In genomic region chr20:58640446-58640845, GRCh38 we compare ENCODE assay signal across 17 cellular contexts. TPM values are rescaled to one million over a fixed set of nuclear protein-coding genes. Genes with fewer than 3 reads are reported as not detected.
DNase-seq lines count a peak whose midpoint lies in the region; ATAC-seq and TF ChIP-seq lines count a peak whose summit lies in the region.
"Had no signal": no experiment of that assay in that cellular context is flagged by ENCODE, and none has a peak within 500 bp of the region (broad histone marks: within the 10 kb centered on the region; RNA-seq: fewer than 3 reads in every experiment).

No MANE protein-coding gene starts in this region.

- ATAC-seq in activated T-cell treated with anti-CD3 and anti-CD28 coated beads, Interleukin-2, amount 50 U/mL, for 4 hours = no peak
- no peak for ATAC-seq in upper lobe of right lung
- ATAC-seq: activated T-cell treated with anti-CD3 and anti-CD28 coated beads, Interleukin-2, amount 50 U/mL, for 72 hours; heart left ventricle had no signal

- H3K27me3 ChIP-seq in SK-N-SH (ENCODE audit: insufficient read depth) (no peaks in the 10 kb centered on the region), upper lobe of right lung (peaks cover 4% of the 10 kb centered on the region)
- H3K27me3 ChIP-seq in CD4-positive, alpha-beta memory T cell (ENCODE audit: insufficient read depth, low read length) = peaks cover 3% of the 10 kb centered on the region
- H3K27me3 ChIP-seq: adrenal gland had no signal

- peaks cover 10% of the 10 kb centered on the region for H3K27me3 Mint-ChIP-seq in activated T-cell treated with anti-CD3 and anti-CD28 coated beads, Interleukin-2, amount 50 U/mL, for 24 hours
- H3K27me3 Mint-ChIP-seq in activated T-cell treated with anti-CD3 and anti-CD28 coated beads, Interleukin-2, amount 50 U/mL, for 4 hours (ENCODE audit: low read depth) = peaks cover 3% of the 10 kb centered on the region
- peaks cover 6 to 10% of the 10 kb centered on the region in 2 donors for H3K27me3 Mint-ChIP-seq in CD4-positive, alpha-beta memory T cell

- no peak overlapping the region for H3K4me2 ChIP-seq in SK-N-SH
- H3K4me2 ChIP-seq: A549 had no signal

- no peaks in the 10 kb centered on the region for H3K36me3 Mint-ChIP-seq in activated T-cell treated with anti-CD3 and anti-CD28 coated beads, Interleukin-2, amount 50 U/mL, for 24 hours (ENCODE audit: low read depth)
- no peaks in the 10 kb centered on the region for H3K36me3 Mint-ChIP-seq in activated T-cell treated with anti-CD3 and anti-CD28 coated beads, Interleukin-2, amount 50 U/mL, for 4 hours (ENCODE audit: insufficient read depth)
- H3K36me3 Mint-ChIP-seq in CD4-positive, alpha-beta memory T cell = no peaks in the 10 kb centered on the region

- no peak overlapping the region for H2AFZ ChIP-seq in SK-N-SH (ENCODE audit: low read depth)

- no peaks in the 10 kb centered on the region for H3K9me3 ChIP-seq in SK-N-SH
- H3K9me3 ChIP-seq in upper lobe of right lung = no peaks in the 10 kb centered on the region
- no peaks in the 10 kb centered on the region for H3K9me3 ChIP-seq in CD4-positive, alpha-beta memory T cell (ENCODE audit: control insufficient read depth in 1 of 2, low read length in 2 of 2)
- H3K9me3 ChIP-seq: A549, adrenal gland, heart left ventricle had no signal

- no peak for TF ChIP-seq EP300 in SK-N-SH (IDR thresholded peaks at IDR 0.05; ENCODE audit: borderline replicate concordance in 1 of 2, low read depth in 1 of 2, low read length in 1 of 2)

- 77% methylated on average over 9 of the region's 9 CpGs for WGBS in SK-N-SH (ENCODE audit: low lambda C conversion rate)

- no peaks in the 10 kb centered on the region for H4K20me1 ChIP-seq in SK-N-SH (ENCODE audit: insufficient read depth)

- TF ChIP-seq CTCF in SK-N-SH (IDR thresholded peaks at IDR 0.05) (no peak), fibroblast of the aortic adventitia (IDR thresholded peaks at IDR 0.05; ENCODE audit: insufficient read depth, low read length) (no peak), upper lobe of right lung (IDR thresholded peaks at IDR 0.05) (no peak)

- no peak overlapping the region for H3K27ac Mint-ChIP-seq in activated T-cell treated with anti-CD3 and anti-CD28 coated beads, Interleukin-2, amount 50 U/mL, for 24 hours
- peak overlapping the region in 1 of 7 donors; percentile 8 for H3K27ac Mint-ChIP-seq in CD4-positive, alpha-beta memory T cell
- H3K27ac Mint-ChIP-seq: activated T-cell treated with anti-CD3 and anti-CD28 coated beads, Interleukin-2, amount 50 U/mL, for 72 hours; progenitor cell of endocrine pancreas had no signal

- CTCF ChIA-PET in SK-N-SH (lab: Yijun Ruan, JAX) = no interaction called here
- CTCF ChIA-PET in CD4-positive, alpha-beta memory T cell (lab: Charles Lee; ENCODE audit: partially characterized antibody) = no interaction called here

- no peak overlapping the region for H3K4me3 Mint-ChIP-seq in activated T-cell treated with anti-CD3 and anti-CD28 coated beads, Interleukin-2, amount 50 U/mL, for 24 hours
- no peak overlapping the region for H3K4me3 Mint-ChIP-seq in activated T-cell treated with anti-CD3 and anti-CD28 coated beads, Interleukin-2, amount 50 U/mL, for 4 hours
- H3K4me3 Mint-ChIP-seq in CD4-positive, alpha-beta memory T cell = no peak overlapping the region
- H3K4me3 Mint-ChIP-seq: activated T-cell treated with anti-CD3 and anti-CD28 coated beads, Interleukin-2, amount 50 U/mL, for 72 hours; CD8-positive, alpha-beta memory T cell had no signal

- no peaks in the 10 kb centered on the region for H3K9me2 ChIP-seq in SK-N-SH

- H3K9me3 Mint-ChIP-seq in activated T-cell treated with anti-CD3 and anti-CD28 coated beads, Interleukin-2, amount 50 U/mL, for 24 hours = no peaks in the 10 kb centered on the region
- no peaks in the 10 kb centered on the region for H3K9me3 Mint-ChIP-seq in activated T-cell treated with anti-CD3 and anti-CD28 coated beads, Interleukin-2, amount 50 U/mL, for 4 hours
- H3K9me3 Mint-ChIP-seq in CD4-positive, alpha-beta memory T cell = no peaks in the 10 kb centered on the region
- H3K9me3 Mint-ChIP-seq: activated T-cell treated with anti-CD3 and anti-CD28 coated beads, Interleukin-2, amount 50 U/mL, for 72 hours; CD8-positive, alpha-beta memory T cell had no signal

- H3K9ac ChIP-seq in SK-N-SH = no peak overlapping the region

- 0 out of 4 replicates have a peak overlapping the region, but pooled peaks of 1 of the 2 experiments have one; percentile 2 for H3K27ac ChIP-seq in SK-N-SH (ENCODE audit: low read depth in 2 of 2, low read length in 1 of 2)
- no peak overlapping the region for H3K27ac ChIP-seq in upper lobe of right lung
- no peak overlapping the region for H3K27ac ChIP-seq in CD4-positive, alpha-beta memory T cell (ENCODE audit: low read depth, low read length)
- H3K27ac ChIP-seq: A549, adrenal gland, heart left ventricle had no signal

- H3K36me3 ChIP-seq in SK-N-SH (replicated peaks in 1 of 2; ENCODE audit: control insufficient read depth in 1 of 2, insufficient read depth in 2 of 2, low read length in 1 of 2) (no peaks in the 10 kb centered on the region), upper lobe of right lung (no peaks in the 10 kb centered on the region)
- no peaks in the 10 kb centered on the region for H3K36me3 ChIP-seq in CD4-positive, alpha-beta memory T cell (ENCODE audit: insufficient read depth, low read length)
- H3K36me3 ChIP-seq: adrenal gland, heart left ventricle had no signal

- POLR2A ChIA-PET in SK-N-SH (lab: Yijun Ruan, JAX) = no interaction called here
- POLR2A ChIA-PET in CD4-positive, alpha-beta memory T cell (lab: Charles Lee; ENCODE audit: partially characterized antibody) = no interaction called here

- H3K4me1 ChIP-seq in SK-N-SH (ENCODE audit: control insufficient read depth in 1 of 2, insufficient read depth in 2 of 2, low read depth in 1 of 2, low read length in 1 of 2) = peaks cover 3 to 8% of the 10 kb centered on the region in 2 experiments; a peak in 1 of 4 replicates
- H3K4me1 ChIP-seq in upper lobe of right lung = no peaks in the 10 kb centered on the region
- no peaks in the 10 kb centered on the region for H3K4me1 ChIP-seq in CD4-positive, alpha-beta memory T cell (ENCODE audit: insufficient read depth, low read length)
- H3K4me1 ChIP-seq: adrenal gland had no signal

- peaks cover 4% of the 10 kb centered on the region for H3K4me1 Mint-ChIP-seq in activated T-cell treated with anti-CD3 and anti-CD28 coated beads, Interleukin-2, amount 50 U/mL, for 24 hours (ENCODE audit: low read depth)
- H3K4me1 Mint-ChIP-seq in activated T-cell treated with anti-CD3 and anti-CD28 coated beads, Interleukin-2, amount 50 U/mL, for 4 hours (ENCODE audit: low read depth) = peaks cover 4% of the 10 kb centered on the region
- peaks cover 0 to 3% (median 0%) of the 10 kb centered on the region in 4 donors for H3K4me1 Mint-ChIP-seq in CD4-positive, alpha-beta memory T cell
- H3K4me1 Mint-ChIP-seq: CD8-positive, alpha-beta memory T cell had no signal

- no peak for TF ChIP-seq RAD21 in SK-N-SH (IDR thresholded peaks at IDR 0.05; ENCODE audit: low read length)

- no peak overlapping the region for H3K4me3 ChIP-seq in SK-N-SH (ENCODE audit: low read depth in 2 of 2, low read length in 1 of 2)
- no peak overlapping the region for H3K4me3 ChIP-seq in fibroblast of the aortic adventitia (ENCODE audit: low read depth, low read length)
- no peak overlapping the region for H3K4me3 ChIP-seq in upper lobe of right lung
- no peak overlapping the region for H3K4me3 ChIP-seq in CD4-positive, alpha-beta memory T cell (ENCODE audit: low read length in 2 of 2)
- H3K4me3 ChIP-seq: A549, adrenal gland, heart left ventricle had no signal

- peak; percentile 26 for DNase-seq in activated T-cell treated with anti-CD3 and anti-CD28 coated beads, Interleukin-2, amount 50 U/mL, for 24 hours
- DNase-seq in activated T-cell treated with anti-CD3 and anti-CD28 coated beads, Interleukin-2, amount 50 U/mL, for 4 hours = no peak
- no peak for DNase-seq in SK-N-SH
- peak; percentile 22 for DNase-seq in fibroblast of the aortic adventitia (ENCODE audit: low read depth)
- peak; percentile 17 for DNase-seq in upper lobe of right lung
- DNase-seq in CD4-positive, alpha-beta memory T cell = no peak
- no peak for DNase-seq in middle frontal gyrus (ENCODE audit: extremely low spot score, low spot score)
- no peak for DNase-seq in iPS-NIHi7 (ENCODE audit: extremely low spot score)
- DNase-seq: activated CD4-positive, alpha-beta T cell treated with anti-CD3 and anti-CD28 coated beads for 48 hours; activated T-cell treated with anti-CD3 and anti-CD28 coated beads, Interleukin-2, amount 50 U/mL, for 72 hours; adrenal gland; heart left ventricle; NCI-H2081 treated with DMSO at 0.1 percent for 48 hours; SHP77 had no signal

- intact Hi-C loops in upper lobe of right lung (cut with DNase I) = no loop called here
- intact Hi-C loops in CD4-positive, alpha-beta memory T cell (cut with micrococcal nuclease) = no loop called here

- peaks cover 9% of the 10 kb centered on the region for H3F3A ChIP-seq in SK-N-SH (replicated peaks; ENCODE audit: insufficient read depth)

- no peaks in the 10 kb centered on the region for H3K79me2 ChIP-seq in SK-N-SH (ENCODE audit: insufficient read depth)

RNA-seq across cellular contexts. Expression of gene STX16, which starts 10.6 kb away (rescaled TPM):
- 10 to 100 TPM; 52.2 to 67.6 (median 55.4) TPM for total RNA-seq in activated T-cell treated with anti-CD3 and anti-CD28 coated beads, Interleukin-2, amount 50 U/mL, for 4 hours
- polyA plus RNA-seq in SK-N-SH (2012; rRNA removed) = 63.8 and 90.9 TPM in 2 replicates
- 54.0 and 56.0 TPM in 2 replicates for polyA plus RNA-seq in SK-N-SH (2012; cell fraction: cytosol; rRNA removed)
- 199 and 277 TPM in 2 replicates for polyA plus RNA-seq in SK-N-SH (2012; cell fraction: nucleus; rRNA removed)
- 25.5 and 26.5 TPM in 2 replicates for total RNA-seq in fibroblast of the aortic adventitia (ENCODE audit: low replicate concordance)
- 57.0 TPM for total RNA-seq in upper lobe of right lung
- total RNA-seq in CD4-positive, alpha-beta memory T cell = 100 to 1,000 TPM; 158 to 167 TPM
- 10 to 100 TPM; 16.5 to 24.5 TPM for polyA plus RNA-seq in CD4-positive, alpha-beta memory T cell

RNA-seq across cellular contexts. Expression of gene NPEPL1, which starts 52.2 kb away (rescaled TPM):
- total RNA-seq in activated T-cell treated with anti-CD3 and anti-CD28 coated beads, Interleukin-2, amount 50 U/mL, for 4 hours = 10 to 100 TPM; 11.5 to 17.2 (median 16.4) TPM
- 2.3 and 2.8 TPM in 2 replicates for polyA plus RNA-seq in SK-N-SH (2012; rRNA removed)
- polyA plus RNA-seq in SK-N-SH (2012; cell fraction: cytosol; rRNA removed) = 0.15 and 0.31 TPM in 2 replicates
- 26.7 and 39.7 TPM in 2 replicates for polyA plus RNA-seq in SK-N-SH (2012; cell fraction: nucleus; rRNA removed)
- total RNA-seq in fibroblast of the aortic adventitia (ENCODE audit: low replicate concordance) (24.5 and 33.1 TPM in 2 replicates), upper lobe of right lung (41.6 TPM)
- 10 to 100 TPM; 44.2 to 44.8 TPM for total RNA-seq in CD4-positive, alpha-beta memory T cell
- polyA plus RNA-seq in CD4-positive, alpha-beta memory T cell = 10 to 100 TPM in 1 of 2 donors, 1 to 10 TPM in 1; 8.9 to 11.9 TPM

Comparison
In these comparisons a context has a peak if more than half of its experiments do, and no peak if none do; other contexts are left out.
1. DNase-seq: peak in activated T-cell treated with anti-CD3 and anti-CD28 coated beads, Interleukin-2, amount 50 U/mL, for 24 hours (single experiment), fibroblast of the aortic adventitia (single experiment) and upper lobe of right lung (single experiment); none in activated T-cell treated with anti-CD3 and anti-CD28 coated beads, Interleukin-2, amount 50 U/mL, for 4 hours (single experiment), SK-N-SH (single experiment), CD4-positive, alpha-beta memory T cell (0 of 5), middle frontal gyrus (single experiment) and iPS-NIHi7 (single experiment).